9 cellular contexts compared by ENCODE assay signal in genomic region chr19:14337510-14337909, GRCh38. TPM values are rescaled to one million over a fixed set of nuclear protein-coding genes. Genes with fewer than 3 reads are reported as not detected.
A peak's percentile ranks its signal among the peaks of the same experiment; 100 is the strongest.
DNase-seq lines count a peak whose midpoint lies in the region; ATAC-seq and TF ChIP-seq lines count a peak whose summit lies in the region.
"Had no signal": no experiment of that assay in that cellular context is flagged by ENCODE, and none has a peak within 500 bp of the region (broad histone marks: within the 10 kb centered on the region; RNA-seq: fewer than 3 reads in every experiment).

No MANE protein-coding gene starts in this region.

- H3K9ac ChIP-seq in NT2/D1 (ENCODE audit: insufficient read length, low read depth): no peak overlapping the region

- no peaks in the 10 kb centered on the region for H3K27me3 ChIP-seq in NT2/D1 (ENCODE audit: insufficient read depth, insufficient read length)
- H3K27me3 ChIP-seq: cardiac muscle cell had no signal

- no peak overlapping the region for H3K27ac Mint-ChIP-seq in activated naive CD4-positive, alpha-beta T cell treated with anti-CD3 and anti-CD28 coated beads for 36 hours

- peaks cover 15% of the 10 kb centered on the region for H3K4me1 Mint-ChIP-seq in activated naive CD4-positive, alpha-beta T cell treated with anti-CD3 and anti-CD28 coated beads for 36 hours (ENCODE audit: low read depth)

- CTCF ChIA-PET in activated naive CD4-positive, alpha-beta T cell treated with anti-CD3 and anti-CD28 coated beads for 36 hours (lab: Charles Lee): interaction anchor here (0.7 to 4.1 kb wide), 2 partner anchors 10 to 143 kb away, joined by 3 to 24 read pairs; no protein-coding TSS in a partner anchor

- H3K4me3 ChIP-seq in NT2/D1 (ENCODE audit: insufficient read length, low read depth): no peak overlapping the region
- H3K4me3 ChIP-seq: cardiac muscle cell had no signal

- intact Hi-C loops in activated naive CD4-positive, alpha-beta T cell treated with anti-CD3 and anti-CD28 coated beads for 36 hours (cut with micrococcal nuclease): no loop called here

- peak; percentile 19 to 37 for DNase-seq in NCI-H2081 (lab: John Stamatoyannopoulos, UW)
- no peak for DNase-seq in NCI-H2081 treated with DMSO at 0.1 percent for 48 hours (lab: John Stamatoyannopoulos, UW)
- DNase-seq in NT2/D1 (ENCODE audit: low read depth, low spot score): peak; percentile 32
- DNase-seq in activated naive CD4-positive, alpha-beta T cell treated with anti-CD3 and anti-CD28 coated beads for 36 hours: peak; percentile 32
- DNase-seq in retina: peak; percentile 11
- DNase-seq in SHP77 treated with DMSO at 0.1 percent for 48 hours (lab: John Stamatoyannopoulos, UW): no peak
- no peak for DNase-seq in NK-92 (lab: John Stamatoyannopoulos, UW; ENCODE audit: unreplicated experiment)

- H3K27me3 Mint-ChIP-seq in activated naive CD4-positive, alpha-beta T cell treated with anti-CD3 and anti-CD28 coated beads for 36 hours (ENCODE audit: low read depth): no peaks in the 10 kb centered on the region

- H3K36me3 Mint-ChIP-seq in activated naive CD4-positive, alpha-beta T cell treated with anti-CD3 and anti-CD28 coated beads for 36 hours (ENCODE audit: low read depth): no peaks in the 10 kb centered on the region

- peaks cover 7% of the 10 kb centered on the region; the same call in 1 of the 2 replicates for H3K9me3 ChIP-seq in NT2/D1 (ENCODE audit: insufficient read depth, low read length)

- H3K4me1 ChIP-seq in NT2/D1 (ENCODE audit: insufficient read depth, insufficient read length): peaks cover 2% of the 10 kb centered on the region

- no peaks in the 10 kb centered on the region for H3K9me3 Mint-ChIP-seq in activated naive CD4-positive, alpha-beta T cell treated with anti-CD3 and anti-CD28 coated beads for 36 hours

- ATAC-seq in GM18505 (IDR thresholded peaks at IDR 0.05; ENCODE audit: unreplicated experiment): no peak

- H3K36me3 ChIP-seq in NT2/D1 (ENCODE audit: insufficient read depth, insufficient read length, low read length): no peaks in the 10 kb centered on the region
- H3K36me3 ChIP-seq: cardiac muscle cell had no signal

- no peak for TF ChIP-seq POLR2A in GM18505 (IDR thresholded peaks at IDR 0.05; ENCODE audit: borderline replicate concordance, extremely low read depth, insufficient read depth, insufficient read length)

- H3K4me3 Mint-ChIP-seq in activated naive CD4-positive, alpha-beta T cell treated with anti-CD3 and anti-CD28 coated beads for 36 hours: no peak overlapping the region

RNA-seq across cellular contexts. Expression of gene ADGRE5, which starts 43.7 kb away (rescaled TPM):
- total RNA-seq in activated naive CD4-positive, alpha-beta T cell treated with anti-CD3 and anti-CD28 coated beads for 36 hours: 100 to 1,000 TPM; 173 to 187 TPM

Comparison
In these comparisons a context has a peak if more than half of its experiments do, and no peak if none do; other contexts are left out.
1. DNase-seq: peak in NCI-H2081 (2 of 2), NT2/D1 (single experiment), activated naive CD4-positive, alpha-beta T cell treated with anti-CD3 and anti-CD28 coated beads for 36 hours (single experiment) and retina (single experiment); none in NCI-H2081 treated with DMSO at 0.1 percent for 48 hours (single experiment), SHP77 treated with DMSO at 0.1 percent for 48 hours (single experiment) and NK-92 (single experiment).